In the genomic region with DNA sequence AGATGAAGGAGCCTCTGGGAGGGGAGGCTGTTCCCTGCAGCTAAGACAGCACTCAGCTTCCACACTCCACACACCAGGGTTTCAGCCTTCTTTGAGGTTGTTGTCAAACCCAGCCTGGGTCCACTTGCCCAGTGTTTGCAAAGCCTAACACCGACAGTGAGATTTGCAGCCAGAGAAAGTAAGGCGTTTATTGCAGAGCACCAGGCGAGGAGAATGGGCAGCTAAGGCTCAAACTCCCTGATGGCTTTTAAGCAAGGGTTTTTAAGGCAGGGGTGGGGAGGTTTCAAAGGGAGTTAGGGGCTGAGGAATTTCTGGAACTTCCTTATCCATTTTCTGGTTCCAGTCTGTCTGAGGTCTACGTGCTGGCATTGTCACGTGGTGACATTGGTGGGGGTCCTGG, we compare ENCODE assay signal across 16 cellular contexts. TPM values are rescaled to one million over a fixed set of nuclear protein-coding genes. Genes with fewer than 3 reads are reported as not detected.
DNase-seq lines count a peak whose midpoint lies in the region; ATAC-seq and TF ChIP-seq lines count a peak whose summit lies in the region.
"Had no signal": no experiment of that assay in that cellular context is flagged by ENCODE, and none has a peak within 500 bp of the region (broad histone marks: within the 10 kb centered on the region; RNA-seq: fewer than 3 reads in every experiment).

No MANE protein-coding gene starts in this region.

- 86% methylated on average over 5 of the region's 5 CpGs for WGBS in HUES64

- peaks cover 16% of the 10 kb centered on the region for H3K36me3 Mint-ChIP-seq in central memory CD8-positive, alpha-beta T cell (ENCODE audit: insufficient read depth)
- H3K36me3 Mint-ChIP-seq in neural crest cell (ENCODE audit: low read depth) (peaks cover 13% of the 10 kb centered on the region), HFFc6 (ENCODE audit: low read depth) (peaks cover 5% of the 10 kb centered on the region)

- H3K9ac ChIP-seq in DND-41 (ENCODE audit: low read depth, low read length) (peak overlapping the region; percentile 95), HUES64 (ENCODE audit: low read depth, low read length) (no peak overlapping the region)

- H3K27ac Mint-ChIP-seq in central memory CD8-positive, alpha-beta T cell (ENCODE audit: low read depth) = peak overlapping the region; percentile 61
- H3K27ac Mint-ChIP-seq in neural crest cell (ENCODE audit: unreplicated experiment) (peak overlapping the region; percentile 27), HFFc6 (no peak overlapping the region)

- H3K36me3 ChIP-seq in DND-41 (ENCODE audit: insufficient read depth, low read length) (peaks cover 59% of the 10 kb centered on the region), HUES64 (ENCODE audit: insufficient read depth, low read length) (peaks cover 49% of the 10 kb centered on the region)

- no peaks in the 10 kb centered on the region for H3K27me3 ChIP-seq in DND-41 (ENCODE audit: insufficient read depth, low read length, poor library complexity)
- H3K27me3 ChIP-seq in HUES64 (ENCODE audit: insufficient read depth, low read length) = no peaks in the 10 kb centered on the region
- H3K27me3 ChIP-seq: breast epithelium had no signal

- peaks cover 68% of the 10 kb centered on the region for H3K4me1 ChIP-seq in DND-41 (ENCODE audit: insufficient read depth, low read length)
- peaks cover 47% of the 10 kb centered on the region for H3K4me1 ChIP-seq in HUES64 (ENCODE audit: insufficient read depth, low read length)

- H3K4me3 Mint-ChIP-seq in central memory CD8-positive, alpha-beta T cell = no peak overlapping the region
- H3K4me3 Mint-ChIP-seq in neural crest cell (peak overlapping the region; percentile 78), HFFc6 (no peak overlapping the region)
- H3K4me3 Mint-ChIP-seq: immature natural killer cell had no signal

- peaks cover 92% of the 10 kb centered on the region for H3K79me2 ChIP-seq in DND-41 (ENCODE audit: insufficient read depth, low read length)

- TF ChIP-seq CTCF in DND-41 (IDR thresholded peaks at IDR 0.05; ENCODE audit: borderline replicate concordance, extremely low read depth, low read length, poor library complexity, severe bottlenecking) (no peak), neural crest cell (conservative IDR thresholded peaks at IDR 0.05) (no peak), HFFc6 (IDR thresholded peaks at IDR 0.05) (no peak)

- H3K4me3 ChIP-seq in DND-41 (ENCODE audit: low read depth in 1 of 2, low read length in 2 of 2) (peak overlapping the region; percentile 61 to 66; a peak in 3 of 4 replicates), HUES64 (ENCODE audit: low read length) (no peak overlapping the region)
- H3K4me3 ChIP-seq: breast epithelium had no signal

- H3K4me1 Mint-ChIP-seq in central memory CD8-positive, alpha-beta T cell = peaks cover 38% of the 10 kb centered on the region
- H3K4me1 Mint-ChIP-seq in neural crest cell = peaks cover 51% of the 10 kb centered on the region
- peaks cover 36% of the 10 kb centered on the region for H3K4me1 Mint-ChIP-seq in HFFc6 (ENCODE audit: low read depth)

- no peaks in the 10 kb centered on the region for H3K27me3 Mint-ChIP-seq in central memory CD8-positive, alpha-beta T cell
- H3K27me3 Mint-ChIP-seq in neural crest cell (ENCODE audit: low read depth) (no peaks in the 10 kb centered on the region), HFFc6 (ENCODE audit: insufficient read depth) (peaks cover 6% of the 10 kb centered on the region)
- H3K27me3 Mint-ChIP-seq: CD4-positive, CD25-positive, alpha-beta regulatory T cell had no signal

- peak; percentile 25 for DNase-seq in DND-41
- DNase-seq in central memory CD8-positive, alpha-beta T cell (ENCODE audit: low spot score in 2 of 2) = no peak
- no peak for DNase-seq in neural crest cell (ENCODE audit: low read depth, low spot score)
- DNase-seq in HFFc6 = no peak
- no peak for DNase-seq in HK-2 (ENCODE audit: unreplicated experiment)
- DNase-seq: activated gamma-delta T cell; CD4-positive, CD25-positive, alpha-beta regulatory T cell; foreskin melanocyte; GF-D8; immature natural killer cell; NCI-H2029; NCI-H526 treated with DMSO at 0.1 percent for 48 hours; T-helper 2 cell had no signal

- H4K20me1 ChIP-seq in DND-41 (ENCODE audit: insufficient read depth, low read length) = peaks cover 35% of the 10 kb centered on the region

- no peak for ATAC-seq in DND-41 (ENCODE audit: insufficient read depth, low read depth)
- no peak for ATAC-seq in central memory CD8-positive, alpha-beta T cell (replicated peaks; ENCODE audit: extremely low read depth, poor library complexity, severe bottlenecking)
- ATAC-seq in HG02571 (IDR thresholded peaks at IDR 0.05; ENCODE audit: unreplicated experiment) = no peak

- H2AFZ ChIP-seq in DND-41 (ENCODE audit: low read depth, low read length) = no peak overlapping the region

- H3K9me3 Mint-ChIP-seq in central memory CD8-positive, alpha-beta T cell = no peaks in the 10 kb centered on the region
- H3K9me3 Mint-ChIP-seq in neural crest cell (no peaks in the 10 kb centered on the region), HFFc6 (no peaks in the 10 kb centered on the region)
- H3K9me3 Mint-ChIP-seq: immature natural killer cell had no signal

- peak overlapping the region; percentile 97 for H3K27ac ChIP-seq in DND-41 (ENCODE audit: low read length)
- H3K27ac ChIP-seq in HUES64 (ENCODE audit: low read depth, low read length) = peak overlapping the region; percentile 39; the same call in 1 of the 2 replicates

- H3K9me3 ChIP-seq in DND-41 (ENCODE audit: insufficient read depth, low read length, severe bottlenecking) = no peaks in the 10 kb centered on the region
- H3K9me3 ChIP-seq in HUES64 (ENCODE audit: insufficient read depth, low read depth, low read length) = no peaks in the 10 kb centered on the region
- H3K9me3 ChIP-seq: breast epithelium had no signal

- H3K4me2 ChIP-seq in DND-41 (ENCODE audit: insufficient read depth, low read length) = peak overlapping the region; percentile 83

RNA-seq across cellular contexts. Expression of a gene that starts 4.7 kb away (rescaled TPM):
- polyA plus RNA-seq in HUES64 (2013, experiment 1 of 2) = 12.3 TPM
- polyA plus RNA-seq in HUES64 (2013, experiment 2 of 2) = 13.2 TPM
- total RNA-seq in neural crest cell = 13.3 and 16.5 TPM in 2 replicates
- total RNA-seq in HFFc6 (2021; fragmentation: NEBNext Ultra II Directional; extraction: Animal tissue kit (Norgen Biotek cat#: 25700)) = 1 to 10 TPM; 2.7 to 3.8 (median 2.9) TPM

RNA-seq across cellular contexts. Expression of a gene that starts 5.8 kb away (rescaled TPM):
- polyA plus RNA-seq in HUES64 (2013, experiment 1 of 2) = 78.2 TPM
- polyA plus RNA-seq in HUES64 (2013, experiment 2 of 2) = 91.5 TPM
- 212 and 224 TPM in 2 replicates for total RNA-seq in neural crest cell
- total RNA-seq in HFFc6 (2021; fragmentation: NEBNext Ultra II Directional; extraction: Animal tissue kit (Norgen Biotek cat#: 25700)) = 10 to 100 TPM; 68.8 to 78.3 (median 75.5) TPM

RNA-seq across cellular contexts. Expression of a gene that starts 33.0 kb away (rescaled TPM):
- polyA plus RNA-seq in HUES64 (2013, experiment 1 of 2) = 94.7 TPM
- 75.3 TPM for polyA plus RNA-seq in HUES64 (2013, experiment 2 of 2)
- total RNA-seq in neural crest cell = 24.4 and 26.3 TPM in 2 replicates
- total RNA-seq in HFFc6 (2021; fragmentation: NEBNext Ultra II Directional; extraction: Animal tissue kit (Norgen Biotek cat#: 25700)) = under 1 TPM in 2 of 6 experiments, not detected in 4; 0.28 to 0.39 TPM
- total RNA-seq: CD4-positive, CD25-positive, alpha-beta regulatory T cell had no signal
- polyA plus RNA-seq: CD4-positive, CD25-positive, alpha-beta regulatory T cell; immature natural killer cell had no signal

RNA-seq across cellular contexts. Expression of a gene that starts 51.1 kb away (rescaled TPM):
- polyA plus RNA-seq in HUES64 (2013, experiment 1 of 2) = 1.3 TPM
- 0.51 TPM for polyA plus RNA-seq in HUES64 (2013, experiment 2 of 2)
- 0.49 and 0.61 TPM in 2 replicates for total RNA-seq in neural crest cell
- not detected for total RNA-seq in HFFc6 (2021; fragmentation: NEBNext Ultra II Directional; extraction: Animal tissue kit (Norgen Biotek cat#: 25700))

RNA-seq across cellular contexts. Expression of a gene that starts 51.3 kb away (rescaled TPM):
- 37.8 TPM for polyA plus RNA-seq in HUES64 (2013, experiment 1 of 2)
- 42.0 TPM for polyA plus RNA-seq in HUES64 (2013, experiment 2 of 2)
- 23.2 and 26.3 TPM in 2 replicates for total RNA-seq in neural crest cell
- not detected for total RNA-seq in HFFc6 (2021; fragmentation: NEBNext Ultra II Directional; extraction: Animal tissue kit (Norgen Biotek cat#: 25700))

Comparison
In these comparisons a context has a peak if more than half of its experiments do, and no peak if none do; other contexts are left out.
1. RNA of a gene that starts 33.0 kb away (total RNA-seq): 24.4 to 26.3 TPM in neural crest cell; 0.28 to 0.39 TPM in HFFc6; every median in the first group is over 10 times any median in the second.